Comparison of ENCODE assay signal across 1 cellular context in the genomic region with DNA sequence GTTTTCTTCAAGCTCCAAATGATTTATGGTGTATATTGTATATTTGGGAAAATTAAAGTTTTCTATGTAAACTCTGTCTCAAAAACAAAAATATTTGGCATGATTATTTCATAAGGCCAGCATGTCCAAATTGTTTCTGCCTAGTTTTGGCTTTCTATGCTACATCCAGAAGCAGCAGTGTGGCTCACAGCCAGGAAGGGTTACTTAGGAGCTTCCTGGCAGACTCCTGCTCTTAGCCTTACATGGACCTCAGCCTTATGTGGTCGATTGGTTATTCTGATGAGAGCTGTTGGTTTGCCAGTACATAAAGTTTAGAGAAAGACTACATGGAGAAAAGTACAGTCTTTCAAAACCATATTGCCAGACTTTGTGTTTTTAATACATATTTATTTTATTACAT.
TF ChIP-seq lines count a peak whose summit lies in the region.

No MANE protein-coding gene starts in this region.

TF ChIP-seq in K562, 482 proteins besides CTCF, POLR2A, EP300 and RAD21 (continued from another document):
- TF ChIP-seq CHD7 (IDR thresholded peaks at IDR 0.05; ENCODE audit: low read depth, low read length) (no peak), SRSF3 (IDR thresholded peaks at IDR 0.05; ENCODE audit: insufficient read depth, low read length) (no peak), ZNF707 (CRISPR knock-in tag; conservative IDR thresholded peaks at IDR 0.05) (no peak), BRD4 (IDR thresholded peaks at IDR 0.05) (no peak), ARID1B (IDR thresholded peaks at IDR 0.05) (no peak), TEAD2 (tag; IDR thresholded peaks at IDR 0.05) (no peak), HIVEP1 (CRISPR knock-in tag; IDR thresholded peaks at IDR 0.05) (no peak), ZNF518B (CRISPR knock-in tag; IDR thresholded peaks at IDR 0.05) (no peak), NBN (IDR thresholded peaks at IDR 0.05; ENCODE audit: low read depth) (no peak), HINFP (tag; conservative IDR thresholded peaks at IDR 0.05; ENCODE audit: low read depth) (no peak), ZNF780A (CRISPR knock-in tag; IDR thresholded peaks at IDR 0.05) (no peak), ZFX (CRISPR knock-in tag; IDR thresholded peaks at IDR 0.05) (no peak), ZBTB17 (CRISPR knock-in tag; IDR thresholded peaks at IDR 0.05) (no peak), ZKSCAN8 (CRISPR knock-in tag; IDR thresholded peaks at IDR 0.05) (no peak), PHB (CRISPR knock-in tag; IDR thresholded peaks at IDR 0.05) (no peak)
- TF ChIP-seq, protein P1, sequence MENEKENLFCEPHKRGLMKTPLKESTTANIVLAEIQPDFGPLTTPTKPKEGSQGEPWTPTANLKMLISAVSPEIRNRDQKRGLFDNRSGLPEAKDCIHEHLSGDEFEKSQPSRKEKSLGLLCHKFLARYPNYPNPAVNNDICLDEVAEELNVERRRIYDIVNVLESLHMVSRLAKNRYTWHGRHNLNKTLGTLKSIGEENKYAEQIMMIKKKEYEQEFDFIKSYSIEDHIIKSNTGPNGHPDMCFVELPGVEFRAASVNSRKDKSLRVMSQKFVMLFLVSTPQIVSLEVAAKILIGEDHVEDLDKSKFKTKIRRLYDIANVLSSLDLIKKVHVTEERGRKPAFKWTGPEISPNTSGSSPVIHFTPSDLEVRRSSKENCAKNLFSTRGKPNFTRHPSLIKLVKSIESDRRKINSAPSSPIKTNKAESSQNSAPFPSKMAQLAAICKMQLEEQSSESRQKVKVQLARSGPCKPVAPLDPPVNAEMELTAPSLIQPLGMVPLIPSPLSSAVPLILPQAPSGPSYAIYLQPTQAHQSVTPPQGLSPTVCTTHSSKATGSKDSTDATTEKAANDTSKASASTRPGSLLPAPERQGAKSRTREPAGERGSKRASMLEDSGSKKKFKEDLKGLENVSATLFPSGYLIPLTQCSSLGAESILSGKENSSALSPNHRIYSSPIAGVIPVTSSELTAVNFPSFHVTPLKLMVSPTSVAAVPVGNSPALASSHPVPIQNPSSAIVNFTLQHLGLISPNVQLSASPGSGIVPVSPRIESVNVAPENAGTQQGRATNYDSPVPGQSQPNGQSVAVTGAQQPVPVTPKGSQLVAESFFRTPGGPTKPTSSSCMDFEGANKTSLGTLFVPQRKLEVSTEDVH (IDR thresholded peaks at IDR 0.05; ENCODE audit: low read depth, partially characterized antibody): no peak
- TF ChIP-seq, protein P2, sequence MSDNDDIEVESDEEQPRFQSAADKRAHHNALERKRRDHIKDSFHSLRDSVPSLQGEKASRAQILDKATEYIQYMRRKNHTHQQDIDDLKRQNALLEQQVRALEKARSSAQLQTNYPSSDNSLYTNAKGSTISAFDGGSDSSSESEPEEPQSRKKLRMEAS (CRISPR knock-in tag; IDR thresholded peaks at IDR 0.05): no peak
